Comparison of ENCODE assay signal across 1 cellular context in genomic region chr6:83430606-83431544, GRCh38.
A peak's percentile ranks its signal among the peaks of the same experiment; 100 is the strongest.
TF ChIP-seq lines count a peak whose summit lies in the region.

Gene ME1, minus strand, starts transcription at chr6:83431051. Its CDS starts 97 bp downstream, at chr6:83430954.

TF ChIP-seq in K562, 482 proteins besides CTCF, POLR2A, EP300 and RAD21 (continued from another document and continues in another):
- TF ChIP-seq ZBTB2 (IDR thresholded peaks at IDR 0.05) (0 out of 2 replicates have a peak, but pooled peaks have one; percentile 24), MLX (CRISPR knock-in tag; conservative IDR thresholded peaks at IDR 0.05) (no peak), ZNF407 (IDR thresholded peaks at IDR 0.05; ENCODE audit: low read depth) (no peak), THRA (IDR thresholded peaks at IDR 0.05) (no peak), SREBF1 (IDR thresholded peaks at IDR 0.05; ENCODE audit: borderline replicate concordance, low read depth, low read length) (0 out of 2 replicates have a peak, but pooled peaks have one; percentile 33), ZNF398 (CRISPR knock-in tag; IDR thresholded peaks at IDR 0.05) (no peak), HMGXB4 (CRISPR knock-in tag; IDR thresholded peaks at IDR 0.05) (0 out of 2 replicates have a peak, but pooled peaks have one; percentile 46), ZNF239 (CRISPR knock-in tag; IDR thresholded peaks at IDR 0.05) (no peak), XRCC4 (IDR thresholded peaks at IDR 0.05; ENCODE audit: extremely low read depth, insufficient read depth, insufficient read length) (no peak), BCL6 (CRISPR knock-in tag; IDR thresholded peaks at IDR 0.05) (no peak), ZNF77 (CRISPR knock-in tag; IDR thresholded peaks at IDR 0.05) (no peak), KDM5B (IDR thresholded peaks at IDR 0.05; ENCODE audit: insufficient replicate concordance, low read depth, low read length) (peak; percentile 52), DNMT1 (IDR thresholded peaks at IDR 0.05) (no peak), GTF2B (IDR thresholded peaks at IDR 0.05; ENCODE audit: extremely low read depth, insufficient read length) (peak; percentile 38), CBFB (CRISPR knock-in tag; IDR thresholded peaks at IDR 0.05) (no peak), STAT5A (IDR thresholded peaks at IDR 0.05; ENCODE audit: borderline replicate concordance, low read length) (no peak), ZNF707 (CRISPR knock-in tag; conservative IDR thresholded peaks at IDR 0.05) (no peak), CBFA2T2 (conservative IDR thresholded peaks at IDR 0.05) (0 out of 2 replicates have a peak, but pooled peaks have one; percentile 12), ZNF764 (CRISPR knock-in tag; IDR thresholded peaks at IDR 0.05; ENCODE audit: low read depth) (no peak), SUPT5H (IDR thresholded peaks at IDR 0.05) (peak; percentile 70), PBX2 (CRISPR knock-in tag; IDR thresholded peaks at IDR 0.05; ENCODE audit: low read depth) (no peak), PBX2 (tag; conservative IDR thresholded peaks at IDR 0.05; ENCODE audit: low read depth) (no peak), ZSCAN32 (CRISPR knock-in tag; IDR thresholded peaks at IDR 0.05) (no peak)
